In the genomic region with DNA sequence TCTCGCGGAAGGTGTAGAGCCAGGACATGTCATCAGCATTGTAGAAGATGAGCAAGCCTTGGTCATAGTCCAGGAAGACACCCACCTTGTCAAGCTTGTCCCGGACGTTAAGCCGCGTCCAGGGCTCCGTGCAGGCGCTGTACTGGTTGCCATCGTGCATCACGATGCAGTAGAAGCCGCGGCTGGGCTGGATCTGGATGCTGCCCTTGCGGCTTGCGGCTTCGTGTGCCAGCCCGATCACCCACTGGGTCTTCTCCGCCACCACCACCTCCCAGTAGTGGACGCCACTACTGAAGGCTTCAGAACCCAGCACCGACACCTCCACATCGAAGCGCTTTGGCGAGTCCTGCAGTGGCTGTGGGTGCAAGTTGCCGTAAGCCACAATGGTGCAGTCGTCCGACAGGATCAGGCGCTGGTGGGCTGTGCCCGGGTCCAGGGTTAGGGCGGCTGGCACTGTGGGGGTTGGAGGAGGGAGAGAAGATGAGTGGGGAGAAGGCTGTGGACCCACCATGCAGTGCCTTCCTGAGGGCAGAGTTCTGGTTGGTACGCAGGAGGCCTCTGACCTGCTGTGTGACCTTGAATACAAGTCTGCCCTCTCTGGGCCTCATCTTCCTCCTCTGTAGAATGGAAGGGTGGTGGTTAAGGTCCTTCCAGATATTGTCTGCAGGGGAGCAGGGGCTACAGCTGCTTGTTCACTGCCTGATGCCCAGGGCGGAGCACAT, we compare ENCODE assay signal across 27 cellular contexts.
"Had no signal": no experiment of that assay in that cellular context is flagged by ENCODE, and none has a peak within 500 bp of the region (broad histone marks: within the 10 kb centered on the region; RNA-seq: fewer than 3 reads in every experiment).

No MANE protein-coding gene starts in this region.

- ATAC-seq: activated CD4-positive, CD25-positive, alpha-beta regulatory T cell treated with anti-CD3 and anti-CD28 coated beads, Interleukin-2, amount 50 U/mL, for 24 hours; gastroesophageal sphincter; left colon; naive thymus-derived CD8-positive, alpha-beta T cell; stimulated activated memory B cell treated with anti-CD40 and anti-IgM and Interleukin-4, amounts not matched to agents 10 μg/mL and 1 μg/mL and 100 μg/mL, for 72 hours had no signal

- FAIRE-seq: kidney, small intestine had no signal

- H3K9me3 ChIP-seq: gastroesophageal sphincter, sigmoid colon, stomach, thyroid gland, upper lobe of left lung had no signal

- H3K27me3 ChIP-seq: dorsolateral prefrontal cortex, gastroesophageal sphincter, sigmoid colon, stomach, thyroid gland, upper lobe of left lung had no signal

- H3K27ac ChIP-seq: coronary artery, gastroesophageal sphincter, stomach, thyroid gland, upper lobe of left lung, WERI-Rb-1 had no signal

- DNase-seq: activated CD4-positive, alpha-beta T cell treated with anti-CD3 and anti-CD28 coated beads for 48 hours; activated CD8-positive, alpha-beta memory T cell treated with anti-CD3 and anti-CD28 coated beads for 24 hours; activated effector memory CD4-positive, alpha-beta T cell treated with Interleukin-2 at 50 U/mL for 16 hours; activated naive CD4-positive, alpha-beta T cell treated with Interleukin-2 at 50 U/mL for 16 hours; anterior cingulate cortex; cerebellar nuclear complex; dorsolateral prefrontal cortex; effector memory CD4-positive, alpha-beta T cell; head of caudate nucleus; hippocampal formation; immature natural killer cell; kidney; left colon; naive thymus-derived CD8-positive, alpha-beta T cell; retina; sigmoid colon; small intestine; stimulated activated CD4-positive, alpha-beta T cell treated with anti-CD3 and anti-CD28 coated beads, Interleukin-4, amount 100 ng/mL, for 24 hours; stomach; T1000; thyroid gland; WERI-Rb-1 had no signal

- H3K4me1 ChIP-seq: thyroid gland, upper lobe of left lung had no signal

- H3K4me3 ChIP-seq: coronary artery, dorsolateral prefrontal cortex, gastroesophageal sphincter, sigmoid colon, stomach, thyroid gland, upper lobe of left lung had no signal
